Comparison of ENCODE assay signal across 10 cellular contexts in genomic region chr5:1445313-1445894, GRCh38. TPM values are rescaled to one million over a fixed set of nuclear protein-coding genes. Genes with fewer than 3 reads are reported as not detected.
DNase-seq lines count a peak whose midpoint lies in the region; ATAC-seq, FAIRE-seq and TF ChIP-seq lines count a peak whose summit lies in the region.
"Had no signal": no experiment of that assay in that cellular context is flagged by ENCODE, and none has a peak within 500 bp of the region (broad histone marks: within the 10 kb centered on the region; RNA-seq: fewer than 3 reads in every experiment).

SLC6A3 (minus strand) TSS chr5:1445440; CDS start chr5:1443197, 2,243 bp downstream.

- DNase-seq in D721Med (ENCODE audit: insufficient read length, low spot score) (peak; percentile 96), RWPE2 (ENCODE audit: low spot score) (peak; percentile 74), esophagus squamous epithelium (lab: John Stamatoyannopoulos, UW) (no peak), pancreas (peak in 2 of 6 donors; percentile 36 to 67), GM10266 (ENCODE audit: extremely low spot score) (no peak), amygdala (lab: John Stamatoyannopoulos, UW) (no peak), EL (no peak)
- DNase-seq: stimulated activated naive CD4-positive, alpha-beta T cell treated with Interleukin-2 at 50 U/mL for 16 hours had no signal

- ATAC-seq in RWPE2 (ENCODE audit: low read depth) = peak; percentile 58
- peak in 3 of 4 donors; percentile 29 to 88 (median 48) for ATAC-seq in pancreas
- ATAC-seq in GM18907 (IDR thresholded peaks at IDR 0.05; ENCODE audit: unreplicated experiment) = no peak

- H3K4me3 ChIP-seq in RWPE2 (ENCODE audit: severe bottlenecking) (no peak within 1 kb of the TSS), esophagus squamous epithelium (peak within 1 kb of the TSS in 3 of 4 donors; percentile 8 to 45 (median 27)), pancreas (peak within 1 kb of the TSS in 1 of 4 donors; percentile 22)

- peaks cover 3% of the 10 kb centered on the region for H3K9me3 ChIP-seq in RWPE2 (ENCODE audit: severe bottlenecking)
- no peaks in the 10 kb centered on the region for H3K9me3 ChIP-seq in esophagus squamous epithelium
- H3K9me3 ChIP-seq in pancreas = no peaks in the 10 kb centered on the region

- H3K27ac ChIP-seq in RWPE2 (ENCODE audit: poor library complexity, severe bottlenecking) = no peak within 1 kb of the TSS
- H3K27ac ChIP-seq in esophagus squamous epithelium = no peak within 1 kb of the TSS
- no peak within 1 kb of the TSS for H3K27ac ChIP-seq in pancreas
- H3K27ac ChIP-seq: VCaP had no signal

- H3K36me3 ChIP-seq in RWPE2 (ENCODE audit: low read depth) = no peaks in the 10 kb centered on the region
- H3K36me3 ChIP-seq in esophagus squamous epithelium = no peaks in the 10 kb centered on the region
- H3K36me3 ChIP-seq in pancreas = no peaks in the 10 kb centered on the region

- H3K4me1 ChIP-seq in RWPE2 (ENCODE audit: insufficient read depth, poor library complexity, severe bottlenecking) (no peaks in the 10 kb centered on the region), esophagus squamous epithelium (peaks cover 10 to 26% (median 13%) of the 10 kb centered on the region in 3 donors), pancreas (peaks cover 0 to 5% (median 0%) of the 10 kb centered on the region in 3 donors)

- intact Hi-C loops in esophagus squamous epithelium (cut with DNase I) (no loop called here), pancreas (cut with DNase I) (no loop called here)

- FAIRE-seq in D721Med (lab: Jason Lieb, UNC) (no peak), pancreas (lab: Jason Lieb, UNC) (no peak)

- TF ChIP-seq POLR2A in esophagus squamous epithelium (IDR thresholded peaks at IDR 0.05) = no peak

- TF ChIP-seq CTCF in D721Med (IDR thresholded peaks at IDR 0.05; ENCODE audit: insufficient read depth, missing control alignments) (no peak), RWPE2 (IDR thresholded peaks at IDR 0.05; ENCODE audit: poor library complexity, severe bottlenecking) (no peak), esophagus squamous epithelium (IDR thresholded peaks at IDR 0.05) (no peak), pancreas (IDR thresholded peaks at IDR 0.05) (no peak), GM10266 (IDR thresholded peaks at IDR 0.05; ENCODE audit: control insufficient read depth, insufficient read depth, low read depth, missing control alignments) (no peak)

- no CpG with 5 or more reads among the region's 73 CpGs for WGBS in esophagus squamous epithelium, 2 donors
- 3% methylated on average over 45 to 73 of the region's 73 CpGs for WGBS in pancreas, 2 donors

- H3K27me3 ChIP-seq in RWPE2 (ENCODE audit: insufficient read depth, poor library complexity, severe bottlenecking) = peaks cover 94% of the 10 kb centered on the region
- H3K27me3 ChIP-seq in esophagus squamous epithelium = peaks cover 19 to 93% (median 30%) of the 10 kb centered on the region in 4 donors
- peaks cover 0 to 43% (median 3%) of the 10 kb centered on the region in 4 donors for H3K27me3 ChIP-seq in pancreas

RNA-seq across cellular contexts. Expression of gene SLC6A3, which starts in this region (rescaled TPM):
- total RNA-seq in esophagus squamous epithelium = under 1 TPM in 1 of 4 donors, not detected in 3; 0.19 TPM
- total RNA-seq in pancreas = not detected
- polyA plus RNA-seq in pancreas = not detected

Comparison
In these comparisons a context has a peak if more than half of its experiments do, and no peak if none do; other contexts are left out.
1. Peak in ATAC-seq in pancreas; RNA of the gene not detected or under 1 TPM.
2. DNase-seq: peak in D721Med (single experiment) and RWPE2 (single experiment); none in esophagus squamous epithelium (single experiment), GM10266 (single experiment), amygdala (0 of 56) and EL (single experiment).